In genomic region chr15:60568883-60569495, GRCh38 we compare ENCODE assay signal across 1 cellular context.
TF ChIP-seq lines count a peak whose summit lies in the region.

No MANE protein-coding gene starts in this region.

TF ChIP-seq in K562, 482 proteins besides CTCF, POLR2A, EP300 and RAD21 (continued from another document):
- TF ChIP-seq NKRF (IDR thresholded peaks at IDR 0.05; ENCODE audit: borderline replicate concordance) = no peak
- no peak for TF ChIP-seq THRAP3 (IDR thresholded peaks at IDR 0.05; ENCODE audit: borderline replicate concordance)
- TF ChIP-seq RBM14 (IDR thresholded peaks at IDR 0.05; ENCODE audit: borderline replicate concordance, insufficient read depth, low read depth, low read length) = no peak
- TF ChIP-seq SRF (CRISPR knock-in tag; IDR thresholded peaks at IDR 0.05) = no peak
- no peak for TF ChIP-seq XRCC4 (IDR thresholded peaks at IDR 0.05; ENCODE audit: extremely low read depth, insufficient read depth, insufficient read length)
- TF ChIP-seq GABPB1 (CRISPR knock-in tag; IDR thresholded peaks at IDR 0.05) = no peak
- TF ChIP-seq PRDM10 (IDR thresholded peaks at IDR 0.05; ENCODE audit: partially characterized antibody) = no peak
- TF ChIP-seq MAFK (IDR thresholded peaks at IDR 0.05; ENCODE audit: low read length) = peak; percentile 57; the same call in 1 of the 2 replicates
- peak; percentile 51; the same call in 1 of the 2 replicates for TF ChIP-seq C11orf30 (IDR thresholded peaks at IDR 0.05; ENCODE audit: low read depth)
- no peak for TF ChIP-seq ZNF512 (tag; IDR thresholded peaks at IDR 0.05)
- TF ChIP-seq MAFF (IDR thresholded peaks at IDR 0.05; ENCODE audit: low read length) = peak; percentile 56
- no peak for TF ChIP-seq STAT5A (IDR thresholded peaks at IDR 0.05; ENCODE audit: borderline replicate concordance, low read length)
